8 cellular contexts compared by ENCODE assay signal in the genomic region with DNA sequence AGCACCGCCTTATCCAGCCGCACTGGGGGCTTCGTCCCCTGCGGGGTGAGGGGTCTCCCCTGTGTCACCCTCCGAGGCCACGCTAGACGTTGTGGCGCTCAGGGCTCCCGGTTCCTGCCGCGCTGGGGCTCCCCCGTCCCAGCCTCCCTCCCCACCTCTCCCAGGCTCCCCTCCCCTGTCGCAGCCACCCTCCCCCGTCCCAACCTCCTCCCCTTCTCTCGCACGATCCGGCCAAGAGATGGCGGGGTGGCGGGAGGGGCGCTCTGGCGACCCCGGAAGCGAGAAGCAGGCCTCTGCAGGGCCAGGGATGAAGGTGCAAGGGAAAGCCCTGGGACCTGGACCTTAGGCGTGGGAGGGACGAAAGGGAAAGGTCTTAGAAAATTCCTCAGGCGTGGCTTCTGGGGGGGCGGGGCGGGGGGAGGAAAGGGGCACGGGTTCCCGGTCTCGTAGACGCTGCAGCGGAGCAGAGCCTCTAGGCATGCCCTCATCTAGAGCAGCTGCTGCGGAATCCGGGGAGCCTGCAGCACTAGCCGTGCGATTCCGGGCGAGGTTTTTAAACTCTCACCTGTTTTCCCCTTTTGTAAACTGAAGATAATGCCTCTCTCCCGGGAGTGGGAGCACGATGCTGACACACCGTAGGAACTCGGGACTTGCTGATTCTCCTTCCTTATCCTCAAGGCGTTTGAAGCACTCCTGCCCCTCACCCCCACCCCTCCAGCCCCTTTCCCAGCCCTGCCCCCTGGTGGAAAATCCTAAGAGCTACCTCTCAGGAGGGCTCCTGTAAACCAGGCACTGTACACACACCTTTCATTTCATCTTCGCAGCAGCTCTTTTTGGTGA. TPM values are rescaled to one million over a fixed set of nuclear protein-coding genes. Genes with fewer than 3 reads are reported as not detected.
DNase-seq lines count a peak whose midpoint lies in the region; ATAC-seq and TF ChIP-seq lines count a peak whose summit lies in the region.

No MANE protein-coding gene starts in this region.

- TF ChIP-seq CTCF in C4-2B (conservative IDR thresholded peaks at IDR 0.05), result peak; percentile 65
- TF ChIP-seq CTCF in HL-60 (IDR thresholded peaks at IDR 0.05; ENCODE audit: insufficient read depth, low read length), result no peak

- H3K4me3 ChIP-seq in HL-60 (replicated peaks; ENCODE audit: insufficient read depth, low read length) (peak overlapping the region; percentile 37), SJCRH30 (peak overlapping the region; percentile 60), iPS-18c (ENCODE audit: insufficient read depth, low read depth, low read length) (peak overlapping the region; percentile 53)

- ATAC-seq in GM19043 (IDR thresholded peaks at IDR 0.05; ENCODE audit: low read depth, unreplicated experiment), result peak; percentile 49

- no peak for DNase-seq in HL-60 (ENCODE audit: low read depth in 1 of 2, low spot score in 1 of 2)
- peak; percentile 87 to 89 for DNase-seq in SJCRH30
- DNase-seq in astrocyte of the hippocampus (ENCODE audit: low read depth, low spot score), result peak; percentile 58
- DNase-seq in stimulated activated CD4-positive, alpha-beta T cell treated with anti-CD3 and anti-CD28 coated beads, Interleukin-12 subunit alpha, Interleukin-12 subunit beta, amount 100 ng/mL, for 4 hours, result peak; percentile 22
- no peak for DNase-seq in GOT3 (lab: John Stamatoyannopoulos, UW)

- peaks cover 61% of the 10 kb centered on the region for H3K4me1 ChIP-seq in SJCRH30

- H3K27ac ChIP-seq in C4-2B (no peak overlapping the region), HL-60 (replicated peaks) (no peak overlapping the region), SJCRH30 (peak overlapping the region; percentile 97)

- no peaks in the 10 kb centered on the region for H3K36me3 ChIP-seq in SJCRH30

- H3K27me3 ChIP-seq in HL-60 (ENCODE audit: insufficient read depth, poor library complexity, severe bottlenecking), result peaks cover 35% of the 10 kb centered on the region
- H3K27me3 ChIP-seq in SJCRH30, result no peaks in the 10 kb centered on the region

- H3K9me3 ChIP-seq in SJCRH30 (replicated peaks) (no peaks in the 10 kb centered on the region), iPS-18c (ENCODE audit: control insufficient read depth, insufficient read depth, low read length) (peaks cover 5% of the 10 kb centered on the region)

RNA-seq across cellular contexts. Expression of a gene that starts 14.4 kb away (rescaled TPM):
- total RNA-seq in SJCRH30 (2014; rRNA removed; shearing (Covaris generic)), result 3.1 and 3.2 TPM in 2 replicates

RNA-seq across cellular contexts. Expression of a gene that starts 37.1 kb away (rescaled TPM):
- 0.03 TPM in 1 of 2 replicates, not detected in the other for total RNA-seq in SJCRH30 (2014; rRNA removed; shearing (Covaris generic))

RNA-seq across cellular contexts. Expression of a gene that starts 38.5 kb away (rescaled TPM):
- not detected in 2 replicates for total RNA-seq in SJCRH30 (2014; rRNA removed; shearing (Covaris generic))

Comparison
In these comparisons a context has a peak if more than half of its experiments do, and no peak if none do; other contexts are left out.
1. DNase-seq: peak in SJCRH30 (2 of 2), astrocyte of the hippocampus (single experiment) and stimulated activated CD4-positive, alpha-beta T cell treated with anti-CD3 and anti-CD28 coated beads, Interleukin-12 subunit alpha, Interleukin-12 subunit beta, amount 100 ng/mL, for 4 hours (single experiment); none in HL-60 (0 of 2) and GOT3 (single experiment).
2. Peak in every context shown above with its lines, with median percentiles within 50 percentile points of each other: H3K4me3 ChIP-seq.